In the genomic region with DNA sequence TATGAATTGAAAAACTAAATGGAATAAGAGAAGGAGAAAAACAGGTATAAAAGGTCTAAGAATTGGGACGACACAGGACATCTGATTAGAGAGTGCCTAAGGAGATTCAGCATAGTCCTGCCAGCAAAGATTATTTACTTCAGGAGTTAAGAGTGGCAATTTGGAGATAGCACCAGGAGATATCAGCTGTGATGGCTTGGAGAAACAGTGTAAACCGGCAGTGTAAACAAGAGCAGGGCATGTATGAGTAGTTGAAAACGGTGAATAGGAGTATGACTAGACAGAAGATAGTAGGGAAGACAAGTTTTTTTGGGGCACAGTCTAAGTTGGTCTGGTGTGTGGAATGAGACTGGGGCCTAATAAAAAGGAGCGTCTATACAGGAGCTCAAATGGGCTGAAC, we compare ENCODE assay signal across 1 cellular context.
DNase-seq lines count a peak whose midpoint lies in the region; ATAC-seq, FAIRE-seq and TF ChIP-seq lines count a peak whose summit lies in the region.
"Not testable (repeated sequence)": the region's sequence is repeated elsewhere in the genome, so short reads cannot be mapped to it uniquely, and the experiment has no call there.

No MANE protein-coding gene starts in this region.

- not testable (repeated sequence) for H3K4me2 ChIP-seq in K562 (ENCODE audit: insufficient read depth, low read length)

- in situ Hi-C loops in K562 (cut with MboI), result not testable (repeated sequence)

- H3K9me1 ChIP-seq in K562 (ENCODE audit: control insufficient read depth, insufficient read depth, low read length), result not testable (repeated sequence)

- peaks cover 37% of the 10 kb centered on the region for H3K79me2 ChIP-seq in K562 (ENCODE audit: control insufficient read depth, insufficient read depth, low read length)

- not testable (repeated sequence) for TF ChIP-seq EP300 in K562 (IDR thresholded peaks at IDR 0.05; ENCODE audit: low read length)

- POLR2A ChIA-PET in K562 (lab: Yijun Ruan, JAX), result not testable (repeated sequence)

- H3K4me1 ChIP-seq in K562 (replicated peaks in 1 of 2; ENCODE audit: control insufficient read depth in 2 of 2, insufficient read depth in 2 of 2, low read length in 2 of 2), result not testable (repeated sequence)

- not testable (repeated sequence) for TF ChIP-seq POLR2A in K562 (conservative IDR thresholded peaks at IDR 0.05)

- not testable (repeated sequence) for H3K9me3 ChIP-seq in K562 (replicated peaks; ENCODE audit: control insufficient read depth, insufficient read depth, low read depth, low read length)

- not testable (repeated sequence) for H3K27me3 ChIP-seq in K562 (ENCODE audit: control insufficient read depth in 2 of 2, insufficient read depth in 2 of 2, low read length in 2 of 2)

- H3K36me3 ChIP-seq in K562 (ENCODE audit: control insufficient read depth, insufficient read depth, low read length), result not testable (repeated sequence)

- not testable (repeated sequence) for H3K4me3 ChIP-seq in K562

- H3K9ac ChIP-seq in K562 (ENCODE audit: insufficient read depth in 1 of 2, low read depth in 2 of 2, low read length in 2 of 2), result not testable (repeated sequence)

- not testable (repeated sequence) for DNase-seq in K562 (ENCODE audit: extremely low read depth in 1 of 4, low spot score in 3 of 4)

- not testable (repeated sequence) for H4K20me1 ChIP-seq in K562 (replicated peaks; ENCODE audit: control insufficient read depth, insufficient read depth, low read length)

- H3K27ac ChIP-seq in K562 (ENCODE audit: extremely low read depth, low read depth, low read length), result not testable (repeated sequence)

- not testable (repeated sequence) for H2AFZ ChIP-seq in K562 (ENCODE audit: low read depth, low read length)

- 2% methylated on average over 3 of the region's 4 CpGs for WGBS in K562 (ENCODE audit: insufficient coverage, low coverage, missing lambda C conversion rate)

- BruUV-seq in K562 (replicated peaks; lab: Mats Ljungman, UMichigan), result not testable (repeated sequence)

- TF ChIP-seq RAD21 in K562 (CRISPR knock-in tag; conservative IDR thresholded peaks at IDR 0.05 in 1 of 2, IDR thresholded peaks at IDR 0.05 in 1 of 2), result not testable (repeated sequence)

- intact Hi-C loops in K562 (cut with micrococcal nuclease), result loop anchor here (10.0 kb wide), 1 partner anchor 65 kb away; no protein-coding TSS in a partner anchor

- CTCF ChIA-PET in K562 (lab: Yijun Ruan, JAX; ENCODE audit: low intra/inter-chr PET ratio), result not testable (repeated sequence)

- ATAC-seq in K562, result not testable (repeated sequence)

- FAIRE-seq in K562 (lab: Jason Lieb, UNC), result not testable (repeated sequence)

- TF ChIP-seq CTCF in K562 (IDR thresholded peaks at IDR 0.05 in 2 of 3, conservative IDR thresholded peaks at IDR 0.05 in 1 of 3; ENCODE audit: insufficient read depth in 2 of 3, low read depth in 1 of 3, low read length in 3 of 3), result not testable (repeated sequence)

TF ChIP-seq in K562, 482 proteins besides CTCF, POLR2A, EP300 and RAD21:
- TF ChIP-seq SMARCA4 (IDR thresholded peaks at IDR 0.05), result 0 out of 2 replicates have a peak, but pooled peaks have one; percentile 11
- TF ChIP-seq FOXA3 (CRISPR knock-in tag; conservative IDR thresholded peaks at IDR 0.05 in 1 of 2, IDR thresholded peaks at IDR 0.05 in 1 of 2), result peak in 1 of 2 experiments; percentile 74; a peak in 2 of 4 replicates
- peak; percentile 67 to 75 for TF ChIP-seq FOXK2 (conservative IDR thresholded peaks at IDR 0.05 in 1 of 2, IDR thresholded peaks at IDR 0.05 in 1 of 2; ENCODE audit: low read depth in 2 of 2)
- TF ChIP-seq, protein P1, sequence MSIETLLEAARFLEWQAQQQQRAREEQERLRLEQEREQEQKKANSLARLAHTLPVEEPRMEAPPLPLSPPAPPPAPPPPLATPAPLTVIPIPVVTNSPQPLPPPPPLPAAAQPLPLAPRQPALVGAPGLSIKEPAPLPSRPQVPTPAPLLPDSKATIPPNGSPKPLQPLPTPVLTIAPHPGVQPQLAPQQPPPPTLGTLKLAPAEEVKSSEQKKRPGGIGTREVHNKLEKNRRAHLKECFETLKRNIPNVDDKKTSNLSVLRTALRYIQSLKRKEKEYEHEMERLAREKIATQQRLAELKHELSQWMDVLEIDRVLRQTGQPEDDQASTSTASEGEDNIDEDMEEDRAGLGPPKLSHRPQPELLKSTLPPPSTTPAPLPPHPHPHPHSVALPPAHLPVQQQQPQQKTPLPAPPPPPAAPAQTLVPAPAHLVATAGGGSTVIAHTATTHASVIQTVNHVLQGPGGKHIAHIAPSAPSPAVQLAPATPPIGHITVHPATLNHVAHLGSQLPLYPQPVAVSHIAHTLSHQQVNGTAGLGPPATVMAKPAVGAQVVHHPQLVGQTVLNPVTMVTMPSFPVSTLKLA (conservative IDR thresholded peaks at IDR 0.05), result peak in 1 of 2 experiments; percentile 32; a peak in 1 of 4 replicates
- peak; percentile 54; the same call in 1 of the 2 replicates for TF ChIP-seq DPF2 (IDR thresholded peaks at IDR 0.05)
- 0 out of 2 replicates have a peak, but pooled peaks have one; percentile 29 for TF ChIP-seq C11orf30 (IDR thresholded peaks at IDR 0.05; ENCODE audit: low read depth)
- peak; percentile 41; the same call in 1 of the 2 replicates for TF ChIP-seq ARID1B (IDR thresholded peaks at IDR 0.05)
- TF ChIP-seq SMARCE1 (IDR thresholded peaks at IDR 0.05), result 0 out of 2 replicates have a peak, but pooled peaks have one; percentile 27
- TF ChIP-seq ZNF316 (IDR thresholded peaks at IDR 0.05), result peak; percentile 30; the same call in 1 of the 2 replicates
- TF ChIP-seq MAFG (tag; conservative IDR thresholded peaks at IDR 0.05), result peak; percentile 31; the same call in 1 of the 2 replicates
- 0 out of 2 replicates have a peak, but pooled peaks have one; percentile 10 for TF ChIP-seq CBFA2T3 (IDR thresholded peaks at IDR 0.05)
TF ChIP-seq in K562: peak in this region for 11; not testable (repeated sequence) for 471.
